8 cellular contexts compared by ENCODE assay signal in the genomic region with DNA sequence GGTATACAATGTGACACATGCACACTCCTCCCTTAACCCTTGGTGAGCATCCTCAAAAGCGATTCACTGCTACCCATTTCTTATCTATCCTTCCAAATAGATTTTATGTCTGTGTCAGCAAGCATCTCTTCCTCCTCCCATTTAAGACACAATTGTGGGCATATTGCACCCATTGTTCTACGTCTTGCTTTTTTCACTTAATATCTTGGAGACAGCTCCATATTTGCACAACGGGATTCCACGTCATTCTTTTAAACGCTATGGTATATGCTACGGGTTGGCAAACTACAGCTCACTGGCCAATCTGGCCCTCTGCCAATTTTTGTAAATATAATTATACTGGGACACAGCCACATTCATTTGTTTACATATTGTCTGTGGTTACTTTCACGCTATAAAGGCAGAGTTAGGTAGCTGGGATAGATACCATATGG.
DNase-seq lines count a peak whose midpoint lies in the region; TF ChIP-seq lines count a peak whose summit lies in the region.

No MANE protein-coding gene starts in this region.

- H3K4me1 Mint-ChIP-seq in activated naive CD4-positive, alpha-beta T cell treated with anti-CD3 and anti-CD28 coated beads for 36 hours (ENCODE audit: low read depth): peaks cover 97% of the 10 kb centered on the region
- H3K4me1 Mint-ChIP-seq in activated naive CD4-positive, alpha-beta T cell treated with anti-CD3 and anti-CD28 coated beads, Interleukin-2, amount 10 ng/mL, durations not matched to agents 7 days and 5 days: peaks cover 98% of the 10 kb centered on the region

- no peak overlapping the region for H4K8ac ChIP-seq in mesendoderm (ENCODE audit: low read depth, low read length)

- WGBS in mesendoderm (ENCODE audit: extremely low coverage, insufficient coverage, low lambda C conversion rate): no CpG with 5 or more reads among the region's 7 CpGs

- H3K9me3 Mint-ChIP-seq in activated naive CD4-positive, alpha-beta T cell treated with anti-CD3 and anti-CD28 coated beads for 36 hours: peaks cover 2% of the 10 kb centered on the region
- no peaks in the 10 kb centered on the region for H3K9me3 Mint-ChIP-seq in activated naive CD4-positive, alpha-beta T cell treated with anti-CD3 and anti-CD28 coated beads, Interleukin-2, amount 10 ng/mL, durations not matched to agents 7 days and 5 days

- H3K79me2 ChIP-seq in OCI-LY7 (ENCODE audit: insufficient read depth, low read depth, low read length) (no peaks in the 10 kb centered on the region), mesendoderm (ENCODE audit: control insufficient read depth, insufficient read depth, low read length) (no peaks in the 10 kb centered on the region)

- peaks cover 16% of the 10 kb centered on the region for H4K20me1 ChIP-seq in OCI-LY7 (ENCODE audit: insufficient read depth, low read length)

- no peak overlapping the region for H3K4me3 Mint-ChIP-seq in activated naive CD4-positive, alpha-beta T cell treated with anti-CD3 and anti-CD28 coated beads for 36 hours
- no peak overlapping the region for H3K4me3 Mint-ChIP-seq in activated naive CD4-positive, alpha-beta T cell treated with anti-CD3 and anti-CD28 coated beads, Interleukin-2, amount 10 ng/mL, durations not matched to agents 7 days and 5 days

- H2AFZ ChIP-seq in OCI-LY7 (ENCODE audit: low read length): no peak overlapping the region

- no peaks in the 10 kb centered on the region for H3K79me1 ChIP-seq in mesendoderm (ENCODE audit: low read length)

- H2BK15ac ChIP-seq in mesendoderm (replicated peaks; ENCODE audit: low read depth): no peak overlapping the region

- no peaks in the 10 kb centered on the region for H3K27me3 Mint-ChIP-seq in activated naive CD4-positive, alpha-beta T cell treated with anti-CD3 and anti-CD28 coated beads for 36 hours (ENCODE audit: low read depth)
- peaks cover 6% of the 10 kb centered on the region for H3K27me3 Mint-ChIP-seq in activated naive CD4-positive, alpha-beta T cell treated with anti-CD3 and anti-CD28 coated beads, Interleukin-2, amount 10 ng/mL, durations not matched to agents 7 days and 5 days

- no peak for TF ChIP-seq CTCF in OCI-LY7 (conservative IDR thresholded peaks at IDR 0.05; ENCODE audit: low read length)

- BruUV-seq in OCI-LY7 (replicated peaks; lab: Mats Ljungman, UMichigan): no TSS peak

- H3K4me2 ChIP-seq in OCI-LY7 (ENCODE audit: low read length) (peak overlapping the region; percentile 73), mesendoderm (ENCODE audit: low read length) (no peak overlapping the region)

- H3K9ac ChIP-seq in duodenal mucosa (ENCODE audit: low read depth in 1 of 2, low read length in 2 of 2) (peak overlapping the region in 1 of 2 donors; percentile 19), mesendoderm (ENCODE audit: low read length) (no peak overlapping the region)

- CTCF ChIA-PET in activated naive CD4-positive, alpha-beta T cell treated with anti-CD3 and anti-CD28 coated beads for 36 hours (lab: Charles Lee): interaction anchor here (1.0 to 5.8 kb wide), 6 partner anchors 11 to 198 kb away, joined by 3 to 54 read pairs (median 3); a partner anchor contains a TSS
- CTCF ChIA-PET in activated naive CD4-positive, alpha-beta T cell treated with anti-CD3 and anti-CD28 coated beads, Interleukin-2, amount 10 ng/mL, durations not matched to agents 7 days and 5 days (lab: Charles Lee): interaction anchor here (1.2 to 2.1 kb wide), 6 partner anchors 10 to 134 kb away, joined by 4 to 7 read pairs (median 6); no protein-coding TSS in a partner anchor
- CTCF ChIA-PET in OCI-LY7 (lab: Charles Lee; ENCODE audit: unreplicated experiment): interaction anchor here (1.4 to 3.6 kb wide), 3 partner anchors 10 to 15 kb away, joined by 4 to 13 read pairs (median 11); no protein-coding TSS in a partner anchor

- H3K9me3 ChIP-seq in OCI-LY7 (ENCODE audit: low read length): no peaks in the 10 kb centered on the region
- no peaks in the 10 kb centered on the region for H3K9me3 ChIP-seq in duodenal mucosa (ENCODE audit: control insufficient read depth in 1 of 2, low read length in 2 of 2)

- peak overlapping the region; percentile 96 for H3K27ac Mint-ChIP-seq in activated naive CD4-positive, alpha-beta T cell treated with anti-CD3 and anti-CD28 coated beads for 36 hours
- no peak overlapping the region for H3K27ac Mint-ChIP-seq in activated naive CD4-positive, alpha-beta T cell treated with anti-CD3 and anti-CD28 coated beads, Interleukin-2, amount 10 ng/mL, durations not matched to agents 7 days and 5 days

- no peak overlapping the region for H2BK5ac ChIP-seq in mesendoderm (ENCODE audit: low read length)

- no peak overlapping the region for H3K23ac ChIP-seq in mesendoderm (ENCODE audit: low read length)

- peaks cover 42% of the 10 kb centered on the region for H3K4me1 ChIP-seq in OCI-LY7 (ENCODE audit: insufficient read depth, low read length, poor library complexity, severe bottlenecking)
- peaks cover 59 to 69% of the 10 kb centered on the region in 2 donors for H3K4me1 ChIP-seq in duodenal mucosa (ENCODE audit: control insufficient read depth in 1 of 2, insufficient read depth in 2 of 2, low read length in 2 of 2)
- no peaks in the 10 kb centered on the region for H3K4me1 ChIP-seq in mesendoderm (ENCODE audit: control insufficient read depth, low read depth, low read length)

- POLR2A ChIA-PET in OCI-LY7 (lab: Charles Lee): interaction anchor here (0.6 to 2.4 kb wide), 8 partner anchors 12 to 297 kb away, joined by 3 to 9 read pairs (median 4); a partner anchor contains a TSS

- H3K18ac ChIP-seq in mesendoderm (ENCODE audit: low read length): no peak overlapping the region

- H3K9me2 ChIP-seq in OCI-LY7 (ENCODE audit: insufficient read depth, low read length): no peaks in the 10 kb centered on the region

- H3K36me3 Mint-ChIP-seq in activated naive CD4-positive, alpha-beta T cell treated with anti-CD3 and anti-CD28 coated beads for 36 hours (ENCODE audit: low read depth): peaks cover 26% of the 10 kb centered on the region
- H3K36me3 Mint-ChIP-seq in activated naive CD4-positive, alpha-beta T cell treated with anti-CD3 and anti-CD28 coated beads, Interleukin-2, amount 10 ng/mL, durations not matched to agents 7 days and 5 days: peaks cover 42% of the 10 kb centered on the region

- H3K27me3 ChIP-seq in duodenal mucosa (ENCODE audit: control insufficient read depth in 1 of 2, insufficient read depth in 2 of 2, low read length in 2 of 2): no peaks in the 10 kb centered on the region
- H3K27me3 ChIP-seq in mesendoderm (ENCODE audit: insufficient read depth, low read length, poor library complexity): no peaks in the 10 kb centered on the region

- H4K5ac ChIP-seq in mesendoderm (ENCODE audit: low read length): no peak overlapping the region

- H3K27ac ChIP-seq in OCI-LY7 (ENCODE audit: low read depth, low read length, poor library complexity, severe bottlenecking) (peak overlapping the region; percentile 56), duodenal mucosa (ENCODE audit: low read depth, low read length) (peak overlapping the region; percentile 60), mesendoderm (ENCODE audit: low read depth, low read length) (no peak overlapping the region)

- DNase-seq in activated naive CD4-positive, alpha-beta T cell treated with anti-CD3 and anti-CD28 coated beads for 36 hours: no peak
- no peak for DNase-seq in activated naive CD4-positive, alpha-beta T cell treated with anti-CD3 and anti-CD28 coated beads, Interleukin-2, amount 10 ng/mL, durations not matched to agents 7 days and 5 days
- no peak for DNase-seq in OCI-LY7 (ENCODE audit: low spot score)
- peak; percentile 41 for DNase-seq in skeletal muscle cell (ENCODE audit: low read depth)
- no peak for DNase-seq in mesendoderm
- DNase-seq in activated CD4-positive, CD25-positive, alpha-beta regulatory T cell treated with anti-CD3 and anti-CD28 coated beads, Interleukin-2, amount 50 U/mL, for 72 hours: no peak
- no peak for DNase-seq in dedifferentiated amniotic fluid mesenchymal stem cell (ENCODE audit: extremely low spot score)

- no peak overlapping the region for H2AK5ac ChIP-seq in mesendoderm (ENCODE audit: low read length)

- H2BK120ac ChIP-seq in mesendoderm (ENCODE audit: low read depth, low read length): no peak overlapping the region

- intact Hi-C loops in activated naive CD4-positive, alpha-beta T cell treated with anti-CD3 and anti-CD28 coated beads for 36 hours (cut with micrococcal nuclease): loop anchor here (10.0 kb wide), 2 partner anchors 948 to 1502 kb away; no protein-coding TSS in a partner anchor
- intact Hi-C loops in OCI-LY7 (cut with micrococcal nuclease; ENCODE audit: unreplicated experiment): no loop called here

- H3K36me3 ChIP-seq in OCI-LY7 (ENCODE audit: insufficient read depth, low read length) (peaks cover 10% of the 10 kb centered on the region), duodenal mucosa (ENCODE audit: control insufficient read depth in 1 of 2, insufficient read depth in 2 of 2, low read length in 2 of 2) (peaks cover 0 to 7% of the 10 kb centered on the region in 2 donors), mesendoderm (ENCODE audit: control insufficient read depth, insufficient read depth, low read length) (no peaks in the 10 kb centered on the region)

- H3K4ac ChIP-seq in mesendoderm (ENCODE audit: low read depth, low read length): no peak overlapping the region

- no peak overlapping the region for H3K56ac ChIP-seq in mesendoderm (ENCODE audit: low read length)

- H3K4me3 ChIP-seq in OCI-LY7 (ENCODE audit: low read depth, low read length, poor library complexity, severe bottlenecking) (no peak overlapping the region), duodenal mucosa (ENCODE audit: low read depth in 1 of 2, low read length in 2 of 2) (no peak overlapping the region), skeletal muscle cell (ENCODE audit: low read depth, low read length) (peak overlapping the region; percentile 16), mesendoderm (ENCODE audit: low read length) (no peak overlapping the region)
